Comparison of ENCODE assay signal across 29 cellular contexts in genomic region chr15:91909111-91909510, GRCh38.
"Had no signal": no experiment of that assay in that cellular context is flagged by ENCODE, and none has a peak within 500 bp of the region (broad histone marks: within the 10 kb centered on the region; RNA-seq: fewer than 3 reads in every experiment).

No MANE protein-coding gene starts in this region.

- H3K36me3 ChIP-seq: ascending aorta, breast epithelium, esophagus muscularis mucosa had no signal

- DNase-seq: activated CD4-positive, alpha-beta T cell treated with anti-CD3 and anti-CD28 coated beads for 36 hours; activated CD4-positive, alpha-beta T cell treated with anti-CD3 and anti-CD28 coated beads, Interleukin-2, amount 10 ng/mL, durations not matched to agents 24 days and 14 days; activated CD4-positive, CD25-positive, alpha-beta regulatory T cell; activated CD4-positive, CD25-positive, alpha-beta regulatory T cell treated with anti-CD3 and anti-CD28 coated beads, Interleukin-2, amount 50 U/mL, for 72 hours; activated CD8-positive, alpha-beta memory T cell treated with anti-CD3 and anti-CD28 coated beads, Interleukin-2, amount 10 ng/mL, durations not matched to agents 7 days and 5 days; activated CD8-positive, alpha-beta memory T cell treated with anti-CD3 and anti-CD28 coated beads, Interleukin-2, amount 50 U/mL, for 4 hours; activated CD8-positive, alpha-beta T cell treated with anti-CD3 and anti-CD28 coated beads, Interleukin-2, amount 10 ng/mL, durations not matched to agents 7 days and 5 days; activated effector memory CD4-positive, alpha-beta T cell treated with anti-CD3 and anti-CD28 coated beads, Interleukin-2, amount 50 U/mL, for 16 hours; activated naive CD4-positive, alpha-beta T cell treated with anti-CD3 and anti-CD28 coated beads, Interleukin-2, amount 10 ng/mL, durations not matched to agents 7 days and 5 days; activated naive CD8-positive, alpha-beta T cell treated with anti-CD3 and anti-CD28 coated beads, Interleukin-2, amount 10 ng/mL, durations not matched to agents 7 days and 5 days; activated T-cell treated with anti-CD3 and anti-CD28 coated beads, Interleukin-2, amount 50 U/mL, for 1 hour; activated T-cell treated with anti-CD3 and anti-CD28 coated beads, Interleukin-2, amount 50 U/mL, for 48 hours; dermis blood vessel endothelial cell; effector CD4-positive, alpha-beta T cell; effector memory CD8-positive, alpha-beta T cell; erythroblast; heart left ventricle; T-helper 1 cell; T-helper 2 cell had no signal

- H3K27me3 ChIP-seq: ascending aorta, breast epithelium, esophagus muscularis mucosa, heart left ventricle had no signal

- H3K27ac ChIP-seq: ascending aorta, breast epithelium, coronary artery, esophagus muscularis mucosa, heart left ventricle had no signal

- H3K4me1 ChIP-seq: ascending aorta, breast epithelium had no signal

- H3K27me3 Mint-ChIP-seq: activated CD4-positive, alpha-beta memory T cell treated with anti-CD3 and anti-CD28 coated beads for 36 hours; activated CD4-positive, alpha-beta T cell treated with anti-CD3 and anti-CD28 coated beads for 36 hours; activated CD4-positive, alpha-beta T cell treated with anti-CD3 and anti-CD28 coated beads, Interleukin-2, amount 10 ng/mL, durations not matched to agents 24 days and 14 days; activated CD8-positive, alpha-beta memory T cell treated with anti-CD3 and anti-CD28 coated beads, Interleukin-2, amount 10 ng/mL, durations not matched to agents 7 days and 5 days; activated naive CD4-positive, alpha-beta T cell treated with anti-CD3 and anti-CD28 coated beads, Interleukin-2, amount 10 ng/mL, durations not matched to agents 7 days and 5 days; activated naive CD8-positive, alpha-beta T cell treated with anti-CD3 and anti-CD28 coated beads, Interleukin-2, amount 10 ng/mL, durations not matched to agents 7 days and 5 days; central memory CD8-positive, alpha-beta T cell; effector memory CD8-positive, alpha-beta T cell had no signal

- H3K4me3 ChIP-seq: ascending aorta, breast epithelium, coronary artery, esophagus muscularis mucosa, heart left ventricle had no signal

- H3K27ac Mint-ChIP-seq: activated CD4-positive, alpha-beta T cell treated with anti-CD3 and anti-CD28 coated beads, Interleukin-2, amount 10 ng/mL, durations not matched to agents 24 days and 14 days; activated CD8-positive, alpha-beta memory T cell treated with anti-CD3 and anti-CD28 coated beads, Interleukin-2, amount 10 ng/mL, durations not matched to agents 7 days and 5 days; activated CD8-positive, alpha-beta T cell treated with anti-CD3 and anti-CD28 coated beads, Interleukin-2, amount 10 ng/mL, durations not matched to agents 7 days and 5 days; activated naive CD4-positive, alpha-beta T cell treated with anti-CD3 and anti-CD28 coated beads, Interleukin-2, amount 10 ng/mL, durations not matched to agents 7 days and 5 days; activated naive CD8-positive, alpha-beta T cell treated with anti-CD3 and anti-CD28 coated beads, Interleukin-2, amount 10 ng/mL, durations not matched to agents 7 days and 5 days; activated T-helper 1 cell treated with anti-CD3 and anti-CD28 coated beads, Interleukin-12 subunit alpha, Interleukin-12 subunit beta, Interleukin-2, Interleukin-4 antibody, amounts not matched to agents 30 ng/mL and 10 ng/mL and 1 ng/mL, durations not matched to agents 14 hours and 24 hours and 36 hours had no signal

- H3K9me3 Mint-ChIP-seq: activated CD4-positive, alpha-beta memory T cell treated with anti-CD3 and anti-CD28 coated beads for 36 hours; activated CD4-positive, alpha-beta T cell treated with anti-CD3 and anti-CD28 coated beads, Interleukin-2, amount 10 ng/mL, durations not matched to agents 24 days and 14 days; activated naive CD4-positive, alpha-beta T cell treated with anti-CD3 and anti-CD28 coated beads, Interleukin-2, amount 10 ng/mL, durations not matched to agents 7 days and 5 days; activated naive CD4-positive, alpha-beta T cell treated with anti-CD3 and anti-CD28 coated beads, Interleukin-2, amount 50 U/mL, for 72 hours; activated naive CD8-positive, alpha-beta T cell treated with anti-CD3 and anti-CD28 coated beads, Interleukin-2, amount 10 ng/mL, durations not matched to agents 7 days and 5 days; activated T-helper 1 cell treated with anti-CD3 and anti-CD28 coated beads, Interleukin-12 subunit alpha, Interleukin-12 subunit beta, Interleukin-2, Interleukin-4 antibody, amounts not matched to agents 30 ng/mL and 10 ng/mL and 1 ng/mL, durations not matched to agents 14 hours and 24 hours and 36 hours; activated T-helper 2 cell treated with anti-CD3 and anti-CD28 coated beads, Interferon-gamma antibody, Interleukin-2, Interleukin-4, amounts not matched to agents 10 μg/mL and 5 μg/mL and 100 μg/mL, durations not matched to agents 14 hours and 24 hours and 36 hours; brain; central memory CD8-positive, alpha-beta T cell; effector memory CD8-positive, alpha-beta T cell had no signal

- H3K36me3 Mint-ChIP-seq: activated CD4-positive, alpha-beta memory T cell treated with anti-CD3 and anti-CD28 coated beads for 36 hours; activated CD8-positive, alpha-beta memory T cell treated with anti-CD3 and anti-CD28 coated beads, Interleukin-2, amount 10 ng/mL, durations not matched to agents 7 days and 5 days; activated naive CD4-positive, alpha-beta T cell treated with anti-CD3 and anti-CD28 coated beads, Interleukin-2, amount 50 U/mL, for 72 hours; brain had no signal

- H3K4me1 Mint-ChIP-seq: activated naive CD4-positive, alpha-beta T cell treated with anti-CD3 and anti-CD28 coated beads, Interleukin-2, amount 10 ng/mL, durations not matched to agents 7 days and 5 days had no signal

- ATAC-seq: activated CD8-positive, alpha-beta memory T cell treated with anti-CD3 and anti-CD28 coated beads, Interleukin-2, amount 10 ng/mL, durations not matched to agents 7 days and 5 days; activated CD8-positive, alpha-beta T cell treated with anti-CD3 and anti-CD28 coated beads, Interleukin-2, amount 10 ng/mL, durations not matched to agents 7 days and 5 days; effector memory CD8-positive, alpha-beta T cell; heart left ventricle had no signal

- H3K9me3 ChIP-seq: ascending aorta, breast epithelium, esophagus muscularis mucosa, heart left ventricle had no signal

- H3K4me3 Mint-ChIP-seq: activated CD4-positive, alpha-beta memory T cell treated with anti-CD3 and anti-CD28 coated beads for 36 hours; activated CD4-positive, alpha-beta T cell treated with anti-CD3 and anti-CD28 coated beads for 36 hours; activated CD4-positive, alpha-beta T cell treated with anti-CD3 and anti-CD28 coated beads, Interleukin-2, amount 10 ng/mL, durations not matched to agents 24 days and 14 days; activated CD8-positive, alpha-beta memory T cell treated with anti-CD3 and anti-CD28 coated beads, Interleukin-2, amount 10 ng/mL, durations not matched to agents 7 days and 5 days; activated CD8-positive, alpha-beta T cell treated with anti-CD3 and anti-CD28 coated beads, Interleukin-2, amount 10 ng/mL, durations not matched to agents 7 days and 5 days; activated naive CD4-positive, alpha-beta T cell treated with anti-CD3 and anti-CD28 coated beads, Interleukin-2, amount 10 ng/mL, durations not matched to agents 7 days and 5 days; activated naive CD8-positive, alpha-beta T cell treated with anti-CD3 and anti-CD28 coated beads, Interleukin-2, amount 10 ng/mL, durations not matched to agents 7 days and 5 days; activated T-helper 1 cell treated with anti-CD3 and anti-CD28 coated beads, Interleukin-12 subunit alpha, Interleukin-12 subunit beta, Interleukin-2, Interleukin-4 antibody, amounts not matched to agents 30 ng/mL and 10 ng/mL and 1 ng/mL, durations not matched to agents 14 hours and 24 hours and 36 hours; brain; central memory CD8-positive, alpha-beta T cell; effector memory CD8-positive, alpha-beta T cell had no signal
